ENCODE assay signal across 8 cellular contexts in the genomic region with DNA sequence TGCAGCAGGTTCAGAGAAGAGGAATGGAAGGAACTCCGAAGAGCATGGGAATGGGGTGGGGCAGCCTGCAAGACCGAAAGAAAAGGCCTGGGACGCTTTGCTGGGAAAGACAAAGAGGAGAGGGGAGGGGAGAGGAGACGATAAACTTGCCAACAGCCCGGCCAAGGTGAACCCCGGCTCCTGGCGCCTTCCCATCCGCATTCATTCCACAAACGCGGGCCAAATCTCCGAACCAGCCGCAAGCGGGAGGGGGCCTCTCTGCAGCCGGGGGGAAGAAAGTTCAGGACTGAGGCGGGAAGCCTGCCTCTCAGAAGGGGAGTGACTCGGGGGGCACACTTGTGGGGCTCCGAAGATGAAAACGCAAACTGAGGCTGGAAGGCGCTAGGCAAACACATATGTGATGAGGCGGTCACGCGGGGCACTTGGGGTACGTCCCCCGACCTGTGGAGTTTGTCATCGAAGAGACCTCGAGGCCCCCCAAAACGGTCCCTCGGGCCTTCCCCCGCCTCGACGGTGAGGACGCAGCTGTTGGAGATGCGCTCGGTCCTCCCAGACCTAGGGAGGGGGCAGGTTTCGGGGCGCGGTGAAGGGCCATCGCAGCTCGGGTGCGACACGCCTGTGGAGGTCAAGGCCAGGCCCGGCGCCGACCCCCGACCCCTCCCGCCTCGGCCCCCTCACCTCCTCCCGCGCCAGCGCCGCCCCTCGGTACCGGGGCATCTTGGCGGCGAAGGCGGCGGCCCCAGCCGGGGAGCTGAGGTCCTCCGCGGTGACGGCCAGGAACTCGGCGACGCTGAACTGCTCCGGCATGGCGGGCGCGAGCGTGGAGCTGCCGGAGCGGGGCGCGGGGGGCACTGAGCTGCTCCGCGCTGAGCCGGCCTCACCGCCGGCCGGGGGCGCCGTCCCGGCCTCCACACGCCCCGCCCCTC. TPM values are rescaled to one million over a fixed set of nuclear protein-coding genes. Genes with fewer than 3 reads are reported as not detected.
A peak's percentile ranks its signal among the peaks of the same experiment; 100 is the strongest.
DNase-seq lines count a peak whose midpoint lies in the region; ATAC-seq and TF ChIP-seq lines count a peak whose summit lies in the region.

TSS of gene ASAP3 (minus strand) at position 853 of the 926 bp plus-strand sequence. CDS start at position 807, 46 bp downstream.

- H3K27me3 ChIP-seq in dorsolateral prefrontal cortex (no peaks in the 10 kb centered on the region), lung (ENCODE audit: control insufficient read depth, insufficient read depth) (no peaks in the 10 kb centered on the region), thoracic aorta (replicated peaks; ENCODE audit: insufficient read depth) (no peaks in the 10 kb centered on the region)

- H3K9me3 ChIP-seq in lung (ENCODE audit: control insufficient read depth in 2 of 2, insufficient read depth in 1 of 2, low read length in 1 of 2), result no peaks in the 10 kb centered on the region
- H3K9me3 ChIP-seq in thoracic aorta, result no peaks in the 10 kb centered on the region

- H3K4me3 ChIP-seq in dorsolateral prefrontal cortex, result peak within 1 kb of the TSS; percentile 56 to 92 (median 82)
- peak within 1 kb of the TSS; percentile 62 for H3K4me3 ChIP-seq in lung
- peak within 1 kb of the TSS; percentile 91 for H3K4me3 ChIP-seq in thoracic aorta

- H3K27ac ChIP-seq in dorsolateral prefrontal cortex (peak within 1 kb of the TSS in 51 of 59 donors; percentile 5 to 87 (median 69)), lung (ENCODE audit: low read depth in 1 of 2, low read length in 1 of 2) (peak within 1 kb of the TSS; percentile 74 to 85), thoracic aorta (peak within 1 kb of the TSS; percentile 68 to 79)

- H3K36me3 ChIP-seq in lung (ENCODE audit: control insufficient read depth in 2 of 2, insufficient read depth in 2 of 2, low read length in 2 of 2) (no peaks in the 10 kb centered on the region), thoracic aorta (no peaks in the 10 kb centered on the region)

- peak; percentile 9 for TF ChIP-seq CTCF in GM20000 (IDR thresholded peaks at IDR 0.05; ENCODE audit: extremely low read depth, missing control alignments)
- peak in 34 of 56 donors; percentile 4 to 60 (median 28) for TF ChIP-seq CTCF in dorsolateral prefrontal cortex (IDR thresholded peaks at IDR 0.05 in 54 of 56, conservative IDR thresholded peaks at IDR 0.05 in 2 of 56; ENCODE audit: low read depth in 1 of 56, partially characterized antibody in 56 of 56)
- TF ChIP-seq CTCF in lung (IDR thresholded peaks at IDR 0.05; ENCODE audit: control extremely low read depth, extremely low read depth), result no peak
- no peak for TF ChIP-seq CTCF in thoracic aorta (IDR thresholded peaks at IDR 0.05)

- H3K4me1 ChIP-seq in lung (ENCODE audit: control insufficient read depth in 2 of 2, insufficient read depth in 2 of 2, low read length in 2 of 2), result peaks cover 2 to 4% of the 10 kb centered on the region in 2 donors
- peaks cover 0 to 41% of the 10 kb centered on the region in 2 donors for H3K4me1 ChIP-seq in thoracic aorta (ENCODE audit: control insufficient read depth in 1 of 2, low read depth in 2 of 2)

- peak; percentile 14 for ATAC-seq in SK-N-SH treated with all-trans-retinoic acid at 6 μM for 48 hours
- peak; percentile 0 for ATAC-seq in lung (ENCODE audit: insufficient read depth, low FRiP score)
- peak; percentile 4 for ATAC-seq in thoracic aorta (ENCODE audit: insufficient number of reproducible peaks, low FRiP score, low read depth)
- ATAC-seq in GM19351 (IDR thresholded peaks at IDR 0.05; ENCODE audit: unreplicated experiment), result no peak

- DNase-seq in A172 (ENCODE audit: low spot score) (peak; percentile 14), GM20000 (ENCODE audit: low spot score) (no peak), dorsolateral prefrontal cortex (peak in 3 of 10 donors; percentile 14 to 49 (median 37)), lung (ENCODE audit: low spot score) (peak; percentile 42), thoracic aorta (ENCODE audit: low spot score) (no peak), kidney glomerular epithelial cell (lab: John Stamatoyannopoulos, UW) (no peak)

- 1% methylated on average over 61 to 83 of the region's 84 CpGs for WGBS in lung, 2 donors

- intact Hi-C loops in dorsolateral prefrontal cortex (cut with DNase I), result loop anchor here in 1 of 2 donors (5.0 kb wide), 1 partner anchor 81 kb away; no protein-coding TSS in a partner anchor

TF ChIP-seq in SK-N-SH treated with all-trans-retinoic acid at 6 μM for 48 hours, 23 proteins besides CTCF, POLR2A, EP300 and RAD21:
- no peak for TF ChIP-seq POU6F1 (CRISPR knock-in tag; IDR thresholded peaks at IDR 0.05; ENCODE audit: borderline replicate concordance, low read depth)
- TF ChIP-seq CREB5 (CRISPR knock-in tag; IDR thresholded peaks at IDR 0.05; ENCODE audit: low read depth), result no peak
- TF ChIP-seq, protein P1, sequence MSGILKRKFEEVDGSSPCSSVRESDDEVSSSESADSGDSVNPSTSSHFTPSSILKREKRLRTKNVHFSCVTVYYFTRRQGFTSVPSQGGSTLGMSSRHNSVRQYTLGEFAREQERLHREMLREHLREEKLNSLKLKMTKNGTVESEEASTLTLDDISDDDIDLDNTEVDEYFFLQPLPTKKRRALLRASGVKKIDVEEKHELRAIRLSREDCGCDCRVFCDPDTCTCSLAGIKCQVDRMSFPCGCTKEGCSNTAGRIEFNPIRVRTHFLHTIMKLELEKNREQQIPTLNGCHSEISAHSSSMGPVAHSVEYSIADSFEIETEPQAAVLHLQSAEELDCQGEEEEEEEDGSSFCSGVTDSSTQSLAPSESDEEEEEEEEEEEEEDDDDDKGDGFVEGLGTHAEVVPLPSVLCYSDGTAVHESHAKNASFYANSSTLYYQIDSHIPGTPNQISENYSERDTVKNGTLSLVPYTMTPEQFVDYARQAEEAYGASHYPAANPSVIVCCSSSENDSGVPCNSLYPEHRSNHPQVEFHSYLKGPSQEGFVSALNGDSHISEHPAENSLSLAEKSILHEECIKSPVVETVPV (CRISPR knock-in tag; IDR thresholded peaks at IDR 0.05), result no peak
- TF ChIP-seq TCF4 (CRISPR knock-in tag; IDR thresholded peaks at IDR 0.05; ENCODE audit: borderline replicate concordance), result no peak

RNA-seq across cellular contexts. Expression of gene ASAP3, which starts in this region (rescaled TPM):
- 19.7 and 19.9 TPM in 2 replicates for total RNA-seq in A172 (2014; rRNA removed; shearing (Covaris generic))
- total RNA-seq in dorsolateral prefrontal cortex (10 to 100 TPM; 15.5 to 61.0 (median 27.8) TPM), lung (10 to 100 TPM; 34.7 to 38.1 TPM), thoracic aorta (10 to 100 TPM; 28.2 to 50.4 TPM)
- polyA plus RNA-seq in lung, result 10 to 100 TPM; 16.9 to 25.3 TPM

Comparison
In these comparisons a context has a peak if more than half of its experiments do, and no peak if none do; other contexts are left out.
1. DNase-seq: peak in A172 (single experiment) and lung (single experiment); none in GM20000 (single experiment), thoracic aorta (single experiment) and kidney glomerular epithelial cell (single experiment).
2. CTCF ChIP-seq: peak in GM20000 (single experiment) and dorsolateral prefrontal cortex (34 of 56); none in lung (single experiment) and thoracic aorta (single experiment).
3. Peak in every context shown above with its lines, with median percentiles within 50 percentile points of each other: H3K27ac ChIP-seq and H3K4me3 ChIP-seq.